ENCODE assay signal across 7 cellular contexts in the genomic region with DNA sequence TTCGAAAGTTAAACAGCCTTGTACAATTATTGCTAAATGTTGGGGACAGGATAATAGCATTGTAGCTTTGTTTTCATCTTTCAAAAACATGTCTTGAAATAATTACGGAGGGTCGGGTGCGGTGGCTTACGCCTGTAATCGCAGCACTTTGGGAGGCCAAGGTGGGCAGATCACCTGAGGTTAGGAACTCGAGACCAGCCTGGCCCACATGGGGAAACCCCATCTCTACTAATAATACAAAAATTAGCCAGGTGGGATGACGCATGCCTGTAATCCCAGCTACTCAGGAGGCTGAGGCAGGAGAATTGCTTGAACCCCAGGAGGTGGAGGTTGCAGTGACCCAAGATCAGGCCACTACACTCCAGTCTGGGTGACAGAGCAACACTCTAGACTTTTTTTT.
DNase-seq lines count a peak whose midpoint lies in the region; ATAC-seq and TF ChIP-seq lines count a peak whose summit lies in the region.
"Not testable (repeated sequence)": the region's sequence is repeated elsewhere in the genome, so short reads cannot be mapped to it uniquely, and the experiment has no call there.

No MANE protein-coding gene starts in this region.

- TF ChIP-seq RAD21 in HCT116 (IDR thresholded peaks at IDR 0.05; ENCODE audit: low read depth): not testable (repeated sequence)

- H3K27ac Mint-ChIP-seq in activated B cell treated with CpG ODN at 0.5 μM for 24 hours: not testable (repeated sequence)
- H3K27ac Mint-ChIP-seq in activated naive CD4-positive, alpha-beta T cell treated with anti-CD3 and anti-CD28 coated beads, Interleukin-2, amount 50 U/mL, for 72 hours: peak overlapping the region; percentile 69 to 87
- H3K27ac Mint-ChIP-seq in natural killer cell treated with Interleukin-12 subunit alpha and Interleukin-12 subunit beta and Interleukin-15 and Interleukin-18, amount 100 ng/mL, for 72 hours: peak overlapping the region; percentile 72 to 94
- peak overlapping the region; percentile 47 for H3K27ac Mint-ChIP-seq in stimulated activated naive CD8-positive, alpha-beta T cell treated with anti-CD3 and anti-CD28 coated beads, Interleukin-15, Interleukin-2, amounts not matched to agents 100 ng/mL and 50 ng/mL, for 24 hours

- not testable (repeated sequence) for H2AFZ ChIP-seq in HCT116 (ENCODE audit: low read depth, low read length, poor library complexity, severe bottlenecking)

- not testable (repeated sequence) for H3K9ac ChIP-seq in HCT116 (ENCODE audit: low read length)

- ATAC-seq in HCT116; activated B cell treated with CpG ODN at 0.5 μM for 24 hours (ENCODE audit: low read depth); activated naive CD4-positive, alpha-beta T cell treated with anti-CD3 and anti-CD28 coated beads, Interleukin-2, amount 50 U/mL, for 72 hours; heart right ventricle; natural killer cell treated with Interleukin-12 subunit alpha and Interleukin-12 subunit beta and Interleukin-15 and Interleukin-18, amount 100 ng/mL, for 72 hours: not testable (repeated sequence)

- RAD21 ChIA-PET in HCT116 (lab: Charles Lee; ENCODE audit: low non-redundant PET in 1 of 2, low total read pairs in 2 of 2, uncharacterized antibody in 2 of 2, unreplicated experiment in 2 of 2): not testable (repeated sequence)

- CTCF ChIA-PET in HCT116 (lab: Charles Lee); activated B cell treated with CpG ODN at 0.5 μM for 24 hours (lab: Charles Lee): not testable (repeated sequence)

- peak overlapping the region; percentile 63 for H3K4me2 ChIP-seq in HCT116 (ENCODE audit: low read length)

- 97 to 98% methylated on average over 8 of the region's 8 CpGs for WGBS in heart right ventricle, 2 donors

- not testable (repeated sequence) for H3K36me3 ChIP-seq in HCT116 (ENCODE audit: control insufficient read depth in 1 of 2, insufficient read depth in 2 of 2, low read length in 2 of 2); heart right ventricle

- not testable (repeated sequence) for H3K4me3 ChIP-seq in HCT116 (replicated peaks in 1 of 2; ENCODE audit: low read depth in 1 of 2, low read length in 2 of 2)
- peak overlapping the region; percentile 61 for H3K4me3 ChIP-seq in coronary artery
- H3K4me3 ChIP-seq in heart right ventricle: peak overlapping the region in 7 of 10 donors; percentile 9 to 39 (median 33)

- TF ChIP-seq CTCF in HCT116 (IDR thresholded peaks at IDR 0.05 in 2 of 3, conservative IDR thresholded peaks at IDR 0.05 in 1 of 3; ENCODE audit: borderline replicate concordance in 1 of 3, insufficient read depth in 1 of 3, low read depth in 2 of 3, low read length in 2 of 3); activated B cell treated with CpG ODN at 0.5 μM for 24 hours (IDR thresholded peaks at IDR 0.05); coronary artery (IDR thresholded peaks at IDR 0.05); heart right ventricle (IDR thresholded peaks at IDR 0.05): not testable (repeated sequence)

- H3K79me2 ChIP-seq in HCT116 (ENCODE audit: insufficient read depth, low read length): not testable (repeated sequence)

- not testable (repeated sequence) for H3K27ac ChIP-seq in HCT116 (ENCODE audit: low read depth, low read length)
- H3K27ac ChIP-seq in coronary artery (peak overlapping the region; percentile 73 to 77), heart right ventricle (peak overlapping the region in 9 of 10 donors; percentile 29 to 81 (median 72))

- peak overlapping the region; percentile 20 for H3K4me3 Mint-ChIP-seq in activated B cell treated with CpG ODN at 0.5 μM for 24 hours
- peak overlapping the region; percentile 78 for H3K4me3 Mint-ChIP-seq in natural killer cell treated with Interleukin-12 subunit alpha and Interleukin-12 subunit beta and Interleukin-15 and Interleukin-18, amount 100 ng/mL, for 72 hours
- peak overlapping the region; percentile 72 for H3K4me3 Mint-ChIP-seq in stimulated activated naive CD8-positive, alpha-beta T cell treated with anti-CD3 and anti-CD28 coated beads, Interleukin-15, Interleukin-2, amounts not matched to agents 100 ng/mL and 50 ng/mL, for 24 hours

- peaks cover 25% of the 10 kb centered on the region for H3K4me1 Mint-ChIP-seq in activated B cell treated with CpG ODN at 0.5 μM for 24 hours
- H3K4me1 Mint-ChIP-seq in natural killer cell treated with Interleukin-12 subunit alpha and Interleukin-12 subunit beta and Interleukin-15 and Interleukin-18, amount 100 ng/mL, for 72 hours (ENCODE audit: low read depth in 2 of 2): peaks cover 52 to 62% of the 10 kb centered on the region in 2 donors
- peaks cover 61% of the 10 kb centered on the region for H3K4me1 Mint-ChIP-seq in stimulated activated naive CD8-positive, alpha-beta T cell treated with anti-CD3 and anti-CD28 coated beads, Interleukin-15, Interleukin-2, amounts not matched to agents 100 ng/mL and 50 ng/mL, for 24 hours (ENCODE audit: low read depth)

- H3K4me1 ChIP-seq in HCT116 (ENCODE audit: control insufficient read depth in 1 of 2, insufficient read depth in 2 of 2, low read length in 2 of 2): peaks cover 2 to 13% of the 10 kb centered on the region in 2 experiments; a peak in 3 of 4 replicates
- H3K4me1 ChIP-seq in heart right ventricle: peaks cover 9 to 77% (median 72%) of the 10 kb centered on the region in 9 donors

- H3K9me2 ChIP-seq in HCT116 (ENCODE audit: insufficient read depth): not testable (repeated sequence)

- not testable (repeated sequence) for H3K9me3 ChIP-seq in HCT116 (ENCODE audit: control insufficient read depth in 1 of 2, insufficient read depth in 1 of 2, low read depth in 1 of 2, low read length in 2 of 2); heart right ventricle

- not testable (repeated sequence) for DNase-seq in HCT116 (ENCODE audit: low read depth, low spot score); activated B cell treated with CpG ODN at 0.5 μM for 24 hours; activated naive CD4-positive, alpha-beta T cell treated with anti-CD3 and anti-CD28 coated beads, Interleukin-2, amount 50 U/mL, for 72 hours (ENCODE audit: low spot score in 2 of 2); coronary artery (ENCODE audit: low spot score); heart right ventricle
- DNase-seq in natural killer cell treated with Interleukin-12 subunit alpha and Interleukin-12 subunit beta and Interleukin-15 and Interleukin-18, amount 100 ng/mL, for 72 hours (ENCODE audit: low spot score): peak; percentile 37

- not testable (repeated sequence) for H3K27me3 Mint-ChIP-seq in activated B cell treated with CpG ODN at 0.5 μM for 24 hours; natural killer cell treated with Interleukin-12 subunit alpha and Interleukin-12 subunit beta and Interleukin-15 and Interleukin-18, amount 100 ng/mL, for 72 hours; stimulated activated naive CD8-positive, alpha-beta T cell treated with anti-CD3 and anti-CD28 coated beads, Interleukin-15, Interleukin-2, amounts not matched to agents 100 ng/mL and 50 ng/mL, for 24 hours

- not testable (repeated sequence) for TF ChIP-seq POLR2A in HCT116 (IDR thresholded peaks at IDR 0.05; ENCODE audit: borderline replicate concordance, extremely low read depth, insufficient read depth, insufficient read length)

- not testable (repeated sequence) for H3K27me3 ChIP-seq in HCT116 (ENCODE audit: insufficient read depth, low read length); heart right ventricle

- intact Hi-C loops in HCT116 (cut with micrococcal nuclease): not testable (repeated sequence)
- intact Hi-C loops in activated B cell treated with CpG ODN at 0.5 μM for 24 hours (cut with micrococcal nuclease): loop anchor here (10.0 kb wide), 2 partner anchors 215 to 1115 kb away; partner anchors contain the start of genes RCCD1 and SLCO3A1
- intact Hi-C loops in heart right ventricle (cut with DNase I): loop anchor here in 8 of 10 donors (2.0 to 10.0 kb wide), 8 partner anchors 95 to 365 kb away; no protein-coding TSS in a partner anchor

- not testable (repeated sequence) for H3K9me3 Mint-ChIP-seq in activated B cell treated with CpG ODN at 0.5 μM for 24 hours; activated naive CD4-positive, alpha-beta T cell treated with anti-CD3 and anti-CD28 coated beads, Interleukin-2, amount 50 U/mL, for 72 hours; natural killer cell treated with Interleukin-12 subunit alpha and Interleukin-12 subunit beta and Interleukin-15 and Interleukin-18, amount 100 ng/mL, for 72 hours; stimulated activated naive CD8-positive, alpha-beta T cell treated with anti-CD3 and anti-CD28 coated beads, Interleukin-15, Interleukin-2, amounts not matched to agents 100 ng/mL and 50 ng/mL, for 24 hours

- BruUV-seq in HCT116 (replicated peaks; lab: Mats Ljungman, UMichigan): not testable (repeated sequence)

- POLR2A ChIA-PET in HCT116 (lab: Charles Lee); activated B cell treated with CpG ODN at 0.5 μM for 24 hours (lab: Charles Lee): not testable (repeated sequence)

- H4K20me1 ChIP-seq in HCT116 (ENCODE audit: insufficient read depth): not testable (repeated sequence)

- not testable (repeated sequence) for H3K36me3 Mint-ChIP-seq in activated B cell treated with CpG ODN at 0.5 μM for 24 hours (ENCODE audit: low read depth); activated naive CD4-positive, alpha-beta T cell treated with anti-CD3 and anti-CD28 coated beads, Interleukin-2, amount 50 U/mL, for 72 hours; natural killer cell treated with Interleukin-12 subunit alpha and Interleukin-12 subunit beta and Interleukin-15 and Interleukin-18, amount 100 ng/mL, for 72 hours; stimulated activated naive CD8-positive, alpha-beta T cell treated with anti-CD3 and anti-CD28 coated beads, Interleukin-15, Interleukin-2, amounts not matched to agents 100 ng/mL and 50 ng/mL, for 24 hours (ENCODE audit: low read depth)

Comparison
In these comparisons a context has a peak if more than half of its experiments do, and no peak if none do; other contexts are left out.
1. H3K4me3 Mint-ChIP-seq: peak in every context shown above with its lines; median percentile 78 in natural killer cell treated with Interleukin-12 subunit alpha and Interleukin-12 subunit beta and Interleukin-15 and Interleukin-18, amount 100 ng/mL, for 72 hours; 72 in stimulated activated naive CD8-positive, alpha-beta T cell treated with anti-CD3 and anti-CD28 coated beads, Interleukin-15, Interleukin-2, amounts not matched to agents 100 ng/mL and 50 ng/mL, for 24 hours; 20 in activated B cell treated with CpG ODN at 0.5 μM for 24 hours.